Comparison of ENCODE assay signal across 24 cellular contexts in genomic region chr18:51897884-51898283, GRCh38.
"Had no signal": no experiment of that assay in that cellular context is flagged by ENCODE, and none has a peak within 500 bp of the region (broad histone marks: within the 10 kb centered on the region; RNA-seq: fewer than 3 reads in every experiment).

No MANE protein-coding gene starts in this region.

- H3K27me3 ChIP-seq: adrenal gland, heart left ventricle, neural progenitor cell, sigmoid colon, vagina had no signal

- ATAC-seq: activated CD8-positive, alpha-beta T cell treated with anti-CD3 and anti-CD28 coated beads for 36 hours; heart left ventricle; left lobe of liver; lower lobe of right lung; naive thymus-derived CD8-positive, alpha-beta T cell; stimulated activated naive B cell treated with anti-CD40 and anti-IgM and Interleukin-4, amounts not matched to agents 10 μg/mL and 1 μg/mL and 100 μg/mL, for 72 hours had no signal

- H3K4me3 ChIP-seq: adrenal gland, heart left ventricle, lower lobe of right lung, neural progenitor cell, sigmoid colon, vagina had no signal

- H3K36me3 ChIP-seq: adrenal gland, heart left ventricle, lower lobe of right lung, neural progenitor cell, sigmoid colon, vagina, WERI-Rb-1 had no signal

- H3K9ac ChIP-seq: neural progenitor cell had no signal

- H3K27ac ChIP-seq: adrenal gland, epithelial cell of prostate, heart left ventricle, lower lobe of right lung, neural progenitor cell, sigmoid colon, vagina, WERI-Rb-1 had no signal

- H3K4me1 ChIP-seq: adrenal gland, heart left ventricle, lower lobe of right lung, neural progenitor cell, sigmoid colon, vagina had no signal

- H3K9me3 ChIP-seq: adrenal gland, lower lobe of right lung, vagina had no signal

- H2AFZ ChIP-seq: neural progenitor cell had no signal

- H3K4me2 ChIP-seq: neural progenitor cell had no signal

- DNase-seq: activated CD4-positive, alpha-beta T cell treated with anti-CD3 and anti-CD28 coated beads, Interleukin-2, amount 10 ng/mL, durations not matched to agents 7 days and 5 days; activated CD4-positive, CD25-positive, alpha-beta regulatory T cell treated with anti-CD3 and anti-CD28 coated beads, Interleukin-2, amount 50 U/mL, for 72 hours; activated CD8-positive, alpha-beta T cell treated with anti-CD3 and anti-CD28 coated beads for 36 hours; activated naive CD4-positive, alpha-beta T cell; activated T-cell treated with anti-CD3 and anti-CD28 coated beads, Interleukin-2, amount 50 U/mL, for 1 hour; adrenal gland; cerebellar nuclear complex; cortex of kidney; endodermal cell; heart left ventricle; islet precursor cell; lower lobe of right lung; naive thymus-derived CD8-positive, alpha-beta T cell; posterior cingulate gyrus; sigmoid colon; stimulated activated CD4-positive, alpha-beta T cell treated with anti-CD3 and anti-CD28 coated beads, Interleukin-2, amount 100 ng/mL, for 48 hours; stimulated activated CD8-positive, alpha-beta memory T cell treated with anti-CD3 and anti-CD28 coated beads, Interleukin-4, amount 100 ng/mL, for 48 hours; stimulated activated naive B cell treated with anti-CD40 and anti-IgM and Interleukin-4, amounts not matched to agents 10 μg/mL and 1 μg/mL and 100 μg/mL, for 72 hours; trophoblast cell; WERI-Rb-1 had no signal
